ENCODE assay signal across 27 cellular contexts in the genomic region with DNA sequence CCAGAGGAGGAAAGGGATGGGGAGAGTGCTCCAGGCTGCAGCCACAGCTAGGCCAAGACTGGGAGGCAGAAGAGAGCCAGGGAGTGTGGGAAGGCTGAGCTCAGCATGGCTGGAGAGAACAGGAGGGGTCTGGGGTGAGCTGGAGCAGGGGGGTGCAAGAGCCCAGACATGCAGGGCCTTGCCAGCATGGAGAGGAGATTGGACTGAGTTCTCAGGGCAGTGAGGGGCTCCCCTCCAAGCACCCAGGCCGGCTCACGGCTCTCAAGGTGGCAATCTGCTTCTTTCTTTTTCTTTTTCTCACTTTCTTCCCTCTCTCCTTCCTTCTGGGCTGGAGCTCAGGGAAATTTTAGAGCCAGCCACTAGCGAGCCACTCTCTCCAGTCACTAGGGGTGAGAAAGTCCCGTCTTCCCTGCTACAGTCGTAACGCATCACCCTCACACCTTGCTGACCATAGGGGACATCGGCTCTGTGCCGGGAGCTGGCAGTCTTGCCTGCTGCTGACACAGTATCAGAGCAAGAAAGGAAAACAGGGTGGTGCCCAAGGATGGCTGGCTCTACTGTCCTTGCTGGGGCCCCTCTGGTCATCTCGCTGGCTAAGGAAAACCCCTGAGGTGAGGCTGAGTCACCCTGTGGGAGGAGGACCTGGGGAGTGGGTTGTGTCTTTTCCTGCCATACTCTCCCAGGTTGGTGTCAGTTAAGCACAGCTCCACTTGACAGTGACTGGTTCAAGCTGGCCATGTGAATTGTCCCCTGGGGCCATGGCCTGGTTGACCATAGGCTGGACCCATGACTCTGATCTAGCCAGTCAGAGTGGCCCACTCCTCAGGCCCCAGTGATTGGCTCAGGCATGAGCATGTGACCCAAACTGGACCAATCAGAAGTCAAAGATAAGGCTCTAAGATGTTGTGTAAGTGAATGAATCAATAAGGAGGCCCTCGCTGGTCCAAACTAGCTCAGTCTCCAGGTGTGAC.
DNase-seq lines count a peak whose midpoint lies in the region; ATAC-seq, FAIRE-seq and TF ChIP-seq lines count a peak whose summit lies in the region.
"Had no signal": no experiment of that assay in that cellular context is flagged by ENCODE, and none has a peak within 500 bp of the region (broad histone marks: within the 10 kb centered on the region; RNA-seq: fewer than 3 reads in every experiment).

No MANE protein-coding gene starts in this region.

- H3K9me3 Mint-ChIP-seq in activated naive CD4-positive, alpha-beta T cell treated with anti-CD3 and anti-CD28 coated beads for 36 hours = no peaks in the 10 kb centered on the region
- H3K9me3 Mint-ChIP-seq: neural crest cell had no signal

- intact Hi-C loops in left cardiac atrium (cut with DNase I) = no loop called here
- intact Hi-C loops in activated naive CD4-positive, alpha-beta T cell treated with anti-CD3 and anti-CD28 coated beads for 36 hours (cut with micrococcal nuclease) = no loop called here

- no peak for TF ChIP-seq CTCF in right atrium auricular region (IDR thresholded peaks at IDR 0.05)

- H3K4me1 Mint-ChIP-seq in activated naive CD4-positive, alpha-beta T cell treated with anti-CD3 and anti-CD28 coated beads for 36 hours (ENCODE audit: low read depth) = no peaks in the 10 kb centered on the region
- H3K4me1 Mint-ChIP-seq: neural crest cell had no signal

- H3K27me3 ChIP-seq in right atrium auricular region = no peaks in the 10 kb centered on the region
- H3K27me3 ChIP-seq: breast epithelium, colonic mucosa, gastroesophageal sphincter, suprapubic skin, uterus had no signal

- DNase-seq in right atrium auricular region (ENCODE audit: low spot score) (peak; percentile 50), left cardiac atrium (no peak), SK-MEL-5 (ENCODE audit: low read depth, low spot score) (peak; percentile 6), kidney tubule cell (ENCODE audit: low spot score) (peak; percentile 12), urothelium cell line (ENCODE audit: low spot score) (no peak), NCI-H1105 (lab: John Stamatoyannopoulos, UW) (no peak), activated T-cell treated with anti-CD3 and anti-CD28 coated beads for 4 hours (no peak)
- no peak for DNase-seq in activated naive CD4-positive, alpha-beta T cell treated with anti-CD3 and anti-CD28 coated beads for 36 hours
- DNase-seq: activated CD4-positive, CD25-positive, alpha-beta regulatory T cell treated with anti-CD3 and anti-CD28 coated beads, Interleukin-2, amount 50 U/mL, for 72 hours; activated CD8-positive, alpha-beta T cell treated with anti-CD3 and anti-CD28 coated beads for 36 hours; activated naive CD4-positive, alpha-beta T cell treated with Interleukin-2 at 50 U/mL for 16 hours; amygdala; colonic mucosa; DND-41; mucosa of descending colon; NCI-H1092 treated with DMSO at 0.1 percent for 48 hours; NCI-H1930; NCI-H2227 treated with DMSO at 0.1 percent for 48 hours; SHP77 treated with DMSO at 0.1 percent for 48 hours; uterus had no signal

- FAIRE-seq in urothelium cell line (lab: Jason Lieb, UNC) = peak; percentile 9
- FAIRE-seq: GM12891, H54 had no signal

- no peaks in the 10 kb centered on the region for H3K4me1 ChIP-seq in right atrium auricular region
- H3K4me1 ChIP-seq: breast epithelium, colonic mucosa, gastroesophageal sphincter, prostate gland, suprapubic skin, uterus had no signal

- CTCF ChIA-PET in activated naive CD4-positive, alpha-beta T cell treated with anti-CD3 and anti-CD28 coated beads for 36 hours (lab: Charles Lee) = interaction anchor here (1.0 to 1.4 kb wide), 2 partner anchors 242 to 249 kb away, joined by 3 to 4 read pairs; no protein-coding TSS in a partner anchor

- no peak overlapping the region for H3K4me3 ChIP-seq in right atrium auricular region
- H3K4me3 ChIP-seq: breast epithelium, colonic mucosa, gastroesophageal sphincter, mucosa of descending colon, prostate gland, suprapubic skin, uterus had no signal

- ATAC-seq in left cardiac atrium = no peak
- ATAC-seq: activated CD8-positive, alpha-beta T cell treated with anti-CD3 and anti-CD28 coated beads for 36 hours; gastroesophageal sphincter; mucosa of descending colon had no signal

- H3K27ac ChIP-seq in right atrium auricular region = no peak overlapping the region
- H3K27ac ChIP-seq: breast epithelium, colonic mucosa, gastroesophageal sphincter, prostate gland, suprapubic skin, uterus had no signal

- no peaks in the 10 kb centered on the region for H3K27me3 Mint-ChIP-seq in activated naive CD4-positive, alpha-beta T cell treated with anti-CD3 and anti-CD28 coated beads for 36 hours (ENCODE audit: low read depth)
- H3K27me3 Mint-ChIP-seq: activated CD8-positive, alpha-beta T cell treated with anti-CD3 and anti-CD28 coated beads for 36 hours had no signal

- in situ Hi-C loops in SK-MEL-5 (cut with HindIII; ENCODE audit: low pct_unique_long_range_greater_than_20kb, low sequenced_read_pairs) = no loop called here

- H3K4me3 Mint-ChIP-seq in activated naive CD4-positive, alpha-beta T cell treated with anti-CD3 and anti-CD28 coated beads for 36 hours = no peak overlapping the region
- H3K4me3 Mint-ChIP-seq: activated CD8-positive, alpha-beta T cell treated with anti-CD3 and anti-CD28 coated beads for 36 hours; neural crest cell had no signal

- no peaks in the 10 kb centered on the region for H3K9me3 ChIP-seq in right atrium auricular region
- H3K9me3 ChIP-seq: breast epithelium, colonic mucosa, gastroesophageal sphincter, mucosa of descending colon, prostate gland, suprapubic skin, uterus had no signal

- H3K27ac Mint-ChIP-seq in activated naive CD4-positive, alpha-beta T cell treated with anti-CD3 and anti-CD28 coated beads for 36 hours = no peak overlapping the region
- H3K27ac Mint-ChIP-seq: activated CD8-positive, alpha-beta T cell treated with anti-CD3 and anti-CD28 coated beads for 36 hours had no signal

- no peaks in the 10 kb centered on the region for H3K36me3 ChIP-seq in right atrium auricular region
- H3K36me3 ChIP-seq: breast epithelium, colonic mucosa, gastroesophageal sphincter, prostate gland, suprapubic skin, uterus had no signal

- no peaks in the 10 kb centered on the region for H3K36me3 Mint-ChIP-seq in activated naive CD4-positive, alpha-beta T cell treated with anti-CD3 and anti-CD28 coated beads for 36 hours (ENCODE audit: low read depth)

Comparison
In these comparisons a context has a peak if more than half of its experiments do, and no peak if none do; other contexts are left out.
1. DNase-seq: peak in right atrium auricular region (single experiment), SK-MEL-5 (single experiment) and kidney tubule cell (single experiment); none in left cardiac atrium (single experiment), urothelium cell line (single experiment), NCI-H1105 (single experiment), activated naive CD4-positive, alpha-beta T cell treated with anti-CD3 and anti-CD28 coated beads for 36 hours (single experiment) and activated T-cell treated with anti-CD3 and anti-CD28 coated beads for 4 hours (single experiment).